Comparison of ENCODE assay signal across 25 cellular contexts in the genomic region with DNA sequence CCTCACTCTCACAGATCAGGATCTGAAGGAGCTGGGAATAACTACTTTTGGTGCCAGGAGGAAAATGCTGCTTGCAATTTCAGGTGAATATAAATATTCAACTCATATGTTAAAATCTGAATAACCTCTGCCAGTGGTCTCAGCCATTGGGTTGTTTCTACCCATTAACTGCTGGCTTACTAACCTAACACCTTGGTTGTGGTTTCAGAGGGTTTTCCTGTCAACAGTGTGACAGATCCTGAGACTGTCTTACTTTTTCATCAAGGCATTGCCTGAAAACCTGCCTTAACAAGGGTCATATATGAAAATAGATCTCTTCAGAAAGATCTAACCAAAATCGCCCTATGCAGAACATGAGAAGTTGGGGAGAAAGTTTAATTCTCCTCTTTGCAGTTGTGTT.
DNase-seq lines count a peak whose midpoint lies in the region; ATAC-seq and TF ChIP-seq lines count a peak whose summit lies in the region.
"Had no signal": no experiment of that assay in that cellular context is flagged by ENCODE, and none has a peak within 500 bp of the region (broad histone marks: within the 10 kb centered on the region; RNA-seq: fewer than 3 reads in every experiment).

No MANE protein-coding gene starts in this region.

- H3F3A ChIP-seq in smooth muscle cell (ENCODE audit: low read depth), result peaks cover 12% of the 10 kb centered on the region

- peak overlapping the region; percentile 70 for H3K27ac Mint-ChIP-seq in HFFc6
- H3K27ac Mint-ChIP-seq: activated naive CD8-positive, alpha-beta T cell treated with anti-CD3 and anti-CD28 coated beads, Interleukin-2, amount 10 ng/mL, durations not matched to agents 7 days and 5 days; IgD-negative memory B cell; T-helper 2 cell treated with Interferon-gamma antibody and Interleukin-4, amounts not matched to agents 5 μg/mL and 100 μg/mL, for 36 hours had no signal

- H3K4me3 Mint-ChIP-seq in HFFc6, result peak overlapping the region; percentile 67
- H3K4me3 Mint-ChIP-seq: activated naive CD8-positive, alpha-beta T cell treated with anti-CD3 and anti-CD28 coated beads, Interleukin-2, amount 10 ng/mL, durations not matched to agents 7 days and 5 days; CD8-positive, alpha-beta memory T cell; IgD-negative memory B cell; neural crest cell; T-helper 2 cell treated with Interferon-gamma antibody and Interleukin-4, amounts not matched to agents 5 μg/mL and 100 μg/mL, for 36 hours had no signal

- H3K27ac ChIP-seq in SJSA1 (peak overlapping the region; percentile 47), foreskin keratinocyte (peak overlapping the region; percentile 23), smooth muscle cell (ENCODE audit: low read depth) (peak overlapping the region; percentile 74)
- H3K27ac ChIP-seq: body of pancreas, prostate gland, SK-N-MC, WERI-Rb-1 had no signal

- H3K4me2 ChIP-seq in smooth muscle cell, result peak overlapping the region; percentile 73

- peak overlapping the region; percentile 11 for H3K9ac ChIP-seq in smooth muscle cell (ENCODE audit: low read depth)

- no peaks in the 10 kb centered on the region for H3K27me3 Mint-ChIP-seq in HFFc6 (ENCODE audit: insufficient read depth)
- H3K27me3 Mint-ChIP-seq: activated naive CD8-positive, alpha-beta T cell treated with anti-CD3 and anti-CD28 coated beads, Interleukin-2, amount 10 ng/mL, durations not matched to agents 7 days and 5 days; CD8-positive, alpha-beta memory T cell; IgD-negative memory B cell had no signal

- peaks cover 55% of the 10 kb centered on the region for H3K4me1 Mint-ChIP-seq in HFFc6 (ENCODE audit: low read depth)
- H3K4me1 Mint-ChIP-seq: IgD-negative memory B cell had no signal

- H3K27me3 ChIP-seq in SJSA1 (replicated peaks), result no peaks in the 10 kb centered on the region
- H3K27me3 ChIP-seq in foreskin keratinocyte, result no peaks in the 10 kb centered on the region
- no peaks in the 10 kb centered on the region for H3K27me3 ChIP-seq in smooth muscle cell (ENCODE audit: low read depth)
- H3K27me3 ChIP-seq: body of pancreas, tibial nerve had no signal

- no peaks in the 10 kb centered on the region for H3K79me2 ChIP-seq in smooth muscle cell (ENCODE audit: low read depth)

- 100% methylated on average over 1 of the region's 1 CpG for WGBS in smooth muscle cell (ENCODE audit: low lambda C conversion rate)

- TF ChIP-seq CTCF in HFFc6 (IDR thresholded peaks at IDR 0.05) (no peak), foreskin keratinocyte (conservative IDR thresholded peaks at IDR 0.05) (no peak), smooth muscle cell (IDR thresholded peaks at IDR 0.05; ENCODE audit: borderline replicate concordance, insufficient read depth, poor library complexity, severe bottlenecking) (no peak)

- peak; percentile 12 for ATAC-seq in foreskin keratinocyte
- ATAC-seq in HG03520 (IDR thresholded peaks at IDR 0.05; ENCODE audit: unreplicated experiment), result no peak
- ATAC-seq: body of pancreas had no signal

- DNase-seq in HFFc6, result no peak
- no peak for DNase-seq in SJSA1 (ENCODE audit: low read depth in 1 of 2, low spot score in 2 of 2)
- DNase-seq in foreskin keratinocyte, result no peak
- no peak for DNase-seq in smooth muscle cell (lab: John Stamatoyannopoulos, UW; ENCODE audit: unreplicated experiment)
- DNase-seq in NCI-H1417 treated with DMSO at 0.1 percent for 48 hours (lab: John Stamatoyannopoulos, UW), result no peak
- no peak for DNase-seq in HuH-7 (ENCODE audit: low spot score)
- DNase-seq: activated CD4-positive, alpha-beta T cell treated with anti-CD3 and anti-CD28 coated beads, Interleukin-2, amount 50 U/mL, for 4 hours; activated CD8-positive, alpha-beta memory T cell treated with anti-CD3 and anti-CD28 coated beads, Interleukin-2, amount 50 U/mL, for 48 hours; activated naive CD8-positive, alpha-beta T cell treated with anti-CD3 and anti-CD28 coated beads, Interleukin-2, amount 10 ng/mL, durations not matched to agents 7 days and 5 days; body of pancreas; CD8-positive, alpha-beta memory T cell; effector memory CD4-positive, alpha-beta T cell; GDM1; MM.1S; NCI-H146; NCI-H524 treated with DMSO at 0.1 percent for 48 hours; stimulated activated naive CD4-positive, alpha-beta T cell treated with Interleukin-2 at 50 U/mL for 16 hours; WERI-Rb-1 had no signal

- H4K20me1 ChIP-seq in smooth muscle cell (ENCODE audit: low read depth), result no peaks in the 10 kb centered on the region

- H2AFZ ChIP-seq in smooth muscle cell (ENCODE audit: low read depth), result no peak overlapping the region

- H3K4me1 ChIP-seq in SJSA1 (replicated peaks), result peaks cover 41% of the 10 kb centered on the region
- peaks cover 27% of the 10 kb centered on the region for H3K4me1 ChIP-seq in foreskin keratinocyte
- H3K4me1 ChIP-seq in smooth muscle cell (ENCODE audit: low read depth), result peaks cover 15% of the 10 kb centered on the region
- H3K4me1 ChIP-seq: prostate gland had no signal

- H3K36me3 Mint-ChIP-seq in HFFc6 (ENCODE audit: low read depth), result peaks cover 44% of the 10 kb centered on the region
- H3K36me3 Mint-ChIP-seq: activated naive CD8-positive, alpha-beta T cell treated with anti-CD3 and anti-CD28 coated beads, Interleukin-2, amount 10 ng/mL, durations not matched to agents 7 days and 5 days; CD8-positive, alpha-beta memory T cell; IgD-negative memory B cell had no signal

- no peaks in the 10 kb centered on the region for H3K9me3 ChIP-seq in SJSA1 (replicated peaks)
- H3K9me3 ChIP-seq in smooth muscle cell (replicated peaks; ENCODE audit: low read depth), result no peaks in the 10 kb centered on the region
- H3K9me3 ChIP-seq: body of pancreas, prostate gland, tibial nerve had no signal

- H3K36me3 ChIP-seq in SJSA1 (peaks cover 8% of the 10 kb centered on the region; the same call in 1 of the 2 replicates), smooth muscle cell (ENCODE audit: low read depth) (no peaks in the 10 kb centered on the region)
- H3K36me3 ChIP-seq: prostate gland, tibial nerve, WERI-Rb-1 had no signal

- H3K4me3 ChIP-seq in SJSA1 (no peak overlapping the region), smooth muscle cell (no peak overlapping the region)
- H3K4me3 ChIP-seq: body of pancreas, prostate gland, SK-N-MC, tibial nerve had no signal

- no peaks in the 10 kb centered on the region for H3K9me3 Mint-ChIP-seq in HFFc6
- H3K9me3 Mint-ChIP-seq: activated naive CD8-positive, alpha-beta T cell treated with anti-CD3 and anti-CD28 coated beads, Interleukin-2, amount 10 ng/mL, durations not matched to agents 7 days and 5 days; CD8-positive, alpha-beta memory T cell; IgD-negative memory B cell; neural crest cell; T-helper 2 cell treated with Interferon-gamma antibody and Interleukin-4, amounts not matched to agents 5 μg/mL and 100 μg/mL, for 36 hours had no signal

Comparison
In these comparisons a context has a peak if more than half of its experiments do, and no peak if none do; other contexts are left out.
1. H3K27ac ChIP-seq: peak in every context shown above with its lines; median percentile 74 in smooth muscle cell; 47 in SJSA1; 23 in foreskin keratinocyte.